Comparison of ENCODE assay signal across 10 cellular contexts in the genomic region with DNA sequence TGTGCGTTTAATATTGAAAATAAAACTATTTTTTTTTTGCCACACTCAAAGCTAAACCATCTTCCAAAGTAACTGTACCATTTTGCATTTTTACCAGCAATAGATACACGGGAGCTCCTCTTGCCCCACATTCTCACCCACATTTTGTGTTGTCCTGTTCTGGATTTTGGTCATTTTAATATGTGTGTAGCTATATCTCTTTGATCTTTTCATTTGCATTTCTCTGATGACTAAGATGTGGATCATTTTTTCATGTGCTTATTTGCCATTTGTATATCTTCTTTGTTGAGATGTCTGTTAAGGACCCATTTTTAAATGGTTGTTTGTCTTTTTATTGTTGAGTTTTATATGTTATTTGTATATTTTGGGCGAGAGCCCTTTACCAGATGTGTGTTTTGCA.
"Had no signal": no experiment of that assay in that cellular context is flagged by ENCODE, and none has a peak within 500 bp of the region (broad histone marks: within the 10 kb centered on the region; RNA-seq: fewer than 3 reads in every experiment).

No MANE protein-coding gene starts in this region.

- H3K36me3 ChIP-seq: HAP-1 had no signal

- FAIRE-seq: HTR-8/SVneo, K562 had no signal

- H3K27ac Mint-ChIP-seq: HFFc6 had no signal

- H3K9ac ChIP-seq: GM23248 had no signal

- DNase-seq: GM23248, GOT3, H7, HFFc6, IMR-90, KG1 had no signal

- H3K9me3 ChIP-seq: HAP-1 had no signal

- H3K4me1 ChIP-seq: HAP-1 had no signal

- ATAC-seq: HCT116, K562 had no signal

- H2AFZ ChIP-seq: GM23248 had no signal

- H3K4me3 ChIP-seq: GM23248, HAP-1, K562 had no signal

- H3K4me3 Mint-ChIP-seq: HFFc6 had no signal

- H3K27ac ChIP-seq: GM23248 had no signal
